In the genomic region with DNA sequence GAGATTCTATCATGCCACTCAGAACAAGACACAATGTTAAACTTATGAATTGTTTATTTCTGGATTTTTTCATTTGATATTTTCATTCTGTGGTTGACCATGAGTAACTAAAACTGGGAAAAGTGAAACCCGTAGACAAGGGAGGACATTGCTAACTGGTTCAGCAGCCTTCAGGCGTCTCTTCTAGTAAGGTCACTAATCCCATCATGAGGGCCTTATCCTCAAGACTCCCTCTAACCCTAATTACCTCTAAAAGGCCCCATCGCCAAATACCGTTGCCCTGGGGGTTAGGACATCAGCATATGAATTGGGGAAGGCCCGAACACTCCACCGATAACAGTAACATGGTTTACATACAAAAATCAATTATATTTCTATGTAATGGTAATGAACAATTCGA, we compare ENCODE assay signal across 14 cellular contexts.
DNase-seq lines count a peak whose midpoint lies in the region; FAIRE-seq and TF ChIP-seq lines count a peak whose summit lies in the region.
"Had no signal": no experiment of that assay in that cellular context is flagged by ENCODE, and none has a peak within 500 bp of the region (broad histone marks: within the 10 kb centered on the region; RNA-seq: fewer than 3 reads in every experiment).

No MANE protein-coding gene starts in this region.

- DNase-seq in NCI-H82 (lab: John Stamatoyannopoulos, UW) (peak; percentile 50), NCI-H82 treated with DMSO at 0.1 percent for 48 hours (lab: John Stamatoyannopoulos, UW; ENCODE audit: unreplicated experiment) (no peak), H1 (ENCODE audit: low read depth in 1 of 2, low spot score in 2 of 2) (no peak), iPS-NIHi7 (ENCODE audit: extremely low spot score) (peak; percentile 26), activated T-cell treated with anti-CD3 and anti-CD28 coated beads for 4 hours (no peak), ACHN (no peak), HPDE6-E6E7 (ENCODE audit: extremely low spot score) (no peak)
- DNase-seq: CD4-positive, CD25-positive, alpha-beta regulatory T cell; DMS53; GM23248 had no signal

- no peak overlapping the region for H4K91ac ChIP-seq in H1 (replicated peaks; ENCODE audit: insufficient read length, low read length)

- no peak overlapping the region for H3K4ac ChIP-seq in H1 (replicated peaks; ENCODE audit: insufficient read length, low read depth, low read length)

- no peak overlapping the region for H4K8ac ChIP-seq in H1 (ENCODE audit: extremely low read depth, insufficient read depth, low read length)

- 10% methylated on average over 7 of the region's 7 CpGs; no CpG with 5 or more reads in 1 of the 2 experiments for WGBS in H1 (ENCODE audit: extremely low coverage in 1 of 2, insufficient coverage in 1 of 2, insufficient read length in 1 of 2, insufficient replicate concordance in 2 of 2, low coverage in 1 of 2, low lambda C conversion rate in 2 of 2, missing lambda C conversion rate in 1 of 2), 2 experiments

- H2BK15ac ChIP-seq in H1 (ENCODE audit: low read length) = no peak overlapping the region

- H3K36me3 ChIP-seq in H1 (ENCODE audit: control insufficient read depth in 2 of 4, insufficient read depth in 4 of 4, low read length in 3 of 4) = no peaks in the 10 kb centered on the region
- H3K36me3 ChIP-seq: BLaER1 treated with 17β-estradiol and CSF1 and Interleukin-3, amounts not matched to agents 10 nM and 100 nM had no signal

- no peak overlapping the region for H3K4me2 ChIP-seq in H1 (ENCODE audit: insufficient read depth in 1 of 2, low read depth in 2 of 2, low read length in 2 of 2)
- H3K4me2 ChIP-seq: BLaER1 treated with 17β-estradiol and CSF1 and Interleukin-3, amounts not matched to agents 10 nM and 100 nM had no signal

- H2BK20ac ChIP-seq in H1 (ENCODE audit: low read length) = no peak overlapping the region

- no peak for TF ChIP-seq POLR2A in H1 (IDR thresholded peaks at IDR 0.05; ENCODE audit: control extremely low read depth in 1 of 2, low read depth in 2 of 2, low read length in 2 of 2)

- H4K20me1 ChIP-seq in H1 (replicated peaks in 1 of 2; ENCODE audit: control insufficient read depth in 1 of 2, insufficient read depth in 2 of 2, low read length in 2 of 2) = peaks cover 0 to 5% of the 10 kb centered on the region in 2 experiments
- H4K20me1 ChIP-seq: BLaER1 treated with 17β-estradiol and CSF1 and Interleukin-3, amounts not matched to agents 10 nM and 100 nM had no signal

- no peak overlapping the region for H4K5ac ChIP-seq in H1 (ENCODE audit: insufficient read length, low read depth, low read length)

- TF ChIP-seq EP300 in H1 (IDR thresholded peaks at IDR 0.05; ENCODE audit: borderline replicate concordance in 1 of 2, low read depth in 2 of 2, low read length in 2 of 2) = 0 out of 3 replicates have a peak, but pooled peaks of 1 of the 2 experiments have one; percentile 29

- no peaks in the 10 kb centered on the region for H3K79me2 ChIP-seq in H1 (ENCODE audit: control insufficient read depth in 1 of 2, insufficient read depth in 2 of 2, low read length in 2 of 2)

- H3K27me3 ChIP-seq in H1 (replicated peaks in 1 of 4; ENCODE audit: control insufficient read depth in 3 of 4, extremely low read depth in 1 of 4, insufficient read depth in 3 of 4, low read length in 3 of 4) = peaks cover 52 to 85% (median 78%) of the 10 kb centered on the region in 4 experiments
- H3K27me3 ChIP-seq: BLaER1 treated with 17β-estradiol and CSF1 and Interleukin-3, amounts not matched to agents 10 nM and 100 nM had no signal

- H3K56ac ChIP-seq in H1 (replicated peaks; ENCODE audit: insufficient read length, low read depth, low read length) = no peak overlapping the region

- no peaks in the 10 kb centered on the region for H3K79me1 ChIP-seq in H1 (ENCODE audit: low read depth, low read length)

- no peak overlapping the region for H3K23ac ChIP-seq in H1 (ENCODE audit: insufficient read length)

- no peak overlapping the region for H3K27ac ChIP-seq in H1 (ENCODE audit: low read depth, low read length)
- H3K27ac ChIP-seq: 22Rv1; BLaER1 treated with 17β-estradiol and CSF1 and Interleukin-3, amounts not matched to agents 10 nM and 100 nM; GM23248; HL-60 had no signal

- no peak overlapping the region for H3K14ac ChIP-seq in H1 (ENCODE audit: insufficient read length)

- no peak overlapping the region for H2AFZ ChIP-seq in H1 (ENCODE audit: low read length)
- H2AFZ ChIP-seq: GM23248 had no signal

- no peak overlapping the region for H3K18ac ChIP-seq in H1 (ENCODE audit: extremely low read depth, low read length)

- no peak overlapping the region for H3K9ac ChIP-seq in H1 (replicated peaks in 1 of 4; ENCODE audit: extremely low read depth in 1 of 4, low read depth in 3 of 4, low read length in 3 of 4)
- H3K9ac ChIP-seq: BLaER1 treated with 17β-estradiol and CSF1 and Interleukin-3, amounts not matched to agents 10 nM and 100 nM; GM23248 had no signal

- H2BK12ac ChIP-seq in H1 (ENCODE audit: low read depth, low read length) = no peak overlapping the region

- H2BK5ac ChIP-seq in H1 (ENCODE audit: low read depth, low read length) = no peak overlapping the region

- CTCF ChIA-PET in H1 (lab: Charles Lee; ENCODE audit: partially characterized antibody) = no interaction called here

- H3K23me2 ChIP-seq in H1 (ENCODE audit: low read depth, low read length) = no peaks in the 10 kb centered on the region

- no peak overlapping the region for H2AK5ac ChIP-seq in H1 (ENCODE audit: low read depth, low read length)

- in situ Hi-C loops in ACHN (cut with HindIII; ENCODE audit: low pct_ligation_motif_present, low pct_unique_long_range_greater_than_20kb, low sequenced_read_pairs) = no loop called here

- TF ChIP-seq RAD21 in H1 (IDR thresholded peaks at IDR 0.05 in 1 of 2, conservative IDR thresholded peaks at IDR 0.05 in 1 of 2; ENCODE audit: low read depth in 2 of 2, low read length in 2 of 2) = 0 out of 4 replicates have a peak, but pooled peaks of 1 of the 2 experiments have one; percentile 4

- H2BK120ac ChIP-seq in H1 (replicated peaks; ENCODE audit: low read depth, low read length) = no peak overlapping the region

- peaks cover 2 to 5% (median 3%) of the 10 kb centered on the region in 4 experiments; a peak in 3 of 7 replicates for H3K4me1 ChIP-seq in H1 (replicated peaks in 1 of 4; ENCODE audit: control insufficient read depth in 3 of 4, insufficient read depth in 4 of 4, low read length in 3 of 4)

- no peak for TF ChIP-seq CTCF in H1 (IDR thresholded peaks at IDR 0.05; ENCODE audit: control extremely low read depth in 1 of 3, insufficient read depth in 1 of 3, low read depth in 1 of 3, low read length in 3 of 3)

- POLR2A ChIA-PET in H1 (lab: Charles Lee; ENCODE audit: partially characterized antibody) = no interaction called here

- no peaks in the 10 kb centered on the region for H3K9me3 ChIP-seq in H1 (ENCODE audit: insufficient read depth in 2 of 2, low read depth in 1 of 2, low read length in 1 of 2)
- H3K9me3 ChIP-seq: BLaER1 treated with 17β-estradiol and CSF1 and Interleukin-3, amounts not matched to agents 10 nM and 100 nM had no signal

- FAIRE-seq in H1 (lab: Jason Lieb, UNC) = peak; percentile 90
- FAIRE-seq: K562 had no signal

- no peak overlapping the region for H3K4me3 ChIP-seq in H1 (ENCODE audit: extremely low read depth in 1 of 4, insufficient read depth in 2 of 4, low read depth in 3 of 4, low read length in 4 of 4)
- H3K4me3 ChIP-seq: BLaER1 treated with 17β-estradiol and CSF1 and Interleukin-3, amounts not matched to agents 10 nM and 100 nM; GM23248; K562 had no signal

TF ChIP-seq in H1, 55 proteins besides CTCF, POLR2A, EP300 and RAD21 (continues in another document):
- TF ChIP-seq, protein P1, sequence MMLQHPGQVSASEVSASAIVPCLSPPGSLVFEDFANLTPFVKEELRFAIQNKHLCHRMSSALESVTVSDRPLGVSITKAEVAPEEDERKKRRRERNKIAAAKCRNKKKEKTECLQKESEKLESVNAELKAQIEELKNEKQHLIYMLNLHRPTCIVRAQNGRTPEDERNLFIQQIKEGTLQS (IDR thresholded peaks at IDR 0.05; ENCODE audit: insufficient read depth, low read depth, low read length) = no peak
- no peak for TF ChIP-seq SUZ12 (IDR thresholded peaks at IDR 0.05; ENCODE audit: low read length)
- no peak for TF ChIP-seq BACH1 (IDR thresholded peaks at IDR 0.05; ENCODE audit: low read length)
- TF ChIP-seq CEBPB (IDR thresholded peaks at IDR 0.05; ENCODE audit: low read depth, low read length) = no peak
- TF ChIP-seq CBX5 (IDR thresholded peaks at IDR 0.05; ENCODE audit: low read depth, low read length) = no peak
- no peak for TF ChIP-seq CTBP2 (IDR thresholded peaks at IDR 0.05; ENCODE audit: borderline replicate concordance, insufficient read depth, insufficient read length, low read length)
- no peak for TF ChIP-seq E2F6 (IDR thresholded peaks at IDR 0.05)
- TF ChIP-seq KDM4A (IDR thresholded peaks at IDR 0.05; ENCODE audit: low read depth, low read length, severe bottlenecking) = no peak
- TF ChIP-seq POU5F1 (IDR thresholded peaks at IDR 0.05; ENCODE audit: low read depth, low read length) = peak; percentile 86; the same call in 1 of the 2 replicates
- no peak for TF ChIP-seq SP2 (IDR thresholded peaks at IDR 0.05; ENCODE audit: low read length)
- TF ChIP-seq PHF8 (conservative IDR thresholded peaks at IDR 0.05; ENCODE audit: low read depth, low read length) = no peak
- TF ChIP-seq SIN3A (conservative IDR thresholded peaks at IDR 0.05 in 1 of 2, IDR thresholded peaks at IDR 0.05 in 1 of 2; ENCODE audit: low read depth in 1 of 2, low read length in 2 of 2) = no peak
- peak; percentile 33 to 92; a peak in 3 of 4 replicates for TF ChIP-seq HDAC2 (IDR thresholded peaks at IDR 0.05; ENCODE audit: borderline replicate concordance in 1 of 2, low read depth in 2 of 2, low read length in 2 of 2)
- TF ChIP-seq TCF12 (IDR thresholded peaks at IDR 0.05; ENCODE audit: low read depth, low read length) = peak; percentile 93
- TF ChIP-seq, protein P2, sequence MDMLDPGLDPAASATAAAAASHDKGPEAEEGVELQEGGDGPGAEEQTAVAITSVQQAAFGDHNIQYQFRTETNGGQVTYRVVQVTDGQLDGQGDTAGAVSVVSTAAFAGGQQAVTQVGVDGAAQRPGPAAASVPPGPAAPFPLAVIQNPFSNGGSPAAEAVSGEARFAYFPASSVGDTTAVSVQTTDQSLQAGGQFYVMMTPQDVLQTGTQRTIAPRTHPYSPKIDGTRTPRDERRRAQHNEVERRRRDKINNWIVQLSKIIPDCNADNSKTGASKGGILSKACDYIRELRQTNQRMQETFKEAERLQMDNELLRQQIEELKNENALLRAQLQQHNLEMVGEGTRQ (IDR thresholded peaks at IDR 0.05; ENCODE audit: low read length) = no peak
- no peak for TF ChIP-seq FOSL1 (IDR thresholded peaks at IDR 0.05; ENCODE audit: insufficient read depth, low read depth, low read length)
- TF ChIP-seq CREB1 (IDR thresholded peaks at IDR 0.05) = no peak

Comparison
In these comparisons a context has a peak if more than half of its experiments do, and no peak if none do; other contexts are left out.
1. DNase-seq: peak in NCI-H82 (single experiment) and iPS-NIHi7 (single experiment); none in NCI-H82 treated with DMSO at 0.1 percent for 48 hours (single experiment), H1 (0 of 2), activated T-cell treated with anti-CD3 and anti-CD28 coated beads for 4 hours (single experiment), ACHN (single experiment) and HPDE6-E6E7 (single experiment).